Comparison of ENCODE assay signal across 17 cellular contexts in genomic region chr2:192072261-192072660, GRCh38.
DNase-seq lines count a peak whose midpoint lies in the region; ATAC-seq, FAIRE-seq and TF ChIP-seq lines count a peak whose summit lies in the region.
"Had no signal": no experiment of that assay in that cellular context is flagged by ENCODE, and none has a peak within 500 bp of the region (broad histone marks: within the 10 kb centered on the region; RNA-seq: fewer than 3 reads in every experiment).

No MANE protein-coding gene starts in this region.

- H3K4me3 ChIP-seq in GM12878 (no peak overlapping the region), kidney (ENCODE audit: low read length in 2 of 2) (no peak overlapping the region)
- H3K4me3 ChIP-seq: SJSA1 had no signal

- no peak for TF ChIP-seq RAD21 in GM12878 (IDR thresholded peaks at IDR 0.05; ENCODE audit: insufficient read depth, low read depth, low read length)

- no peak overlapping the region for H3K27ac ChIP-seq in GM12878 (ENCODE audit: control insufficient read depth, insufficient read depth)
- H3K27ac ChIP-seq in kidney (ENCODE audit: low read depth in 2 of 2, low read length in 2 of 2): no peak overlapping the region
- H3K27ac ChIP-seq: SJSA1 had no signal

- RAD21 ChIA-PET in GM12878 (lab: Charles Lee; ENCODE audit: unreplicated experiment): no interaction called here

- no peak for DNase-seq in GM12878 (ENCODE audit: low read depth, low spot score)
- no peak for DNase-seq in naive thymus-derived CD8-positive, alpha-beta T cell
- no peak for DNase-seq in NCI-H82 treated with DMSO at 0.1 percent for 48 hours (lab: John Stamatoyannopoulos, UW; ENCODE audit: unreplicated experiment)
- DNase-seq in NCI-H2171 (lab: John Stamatoyannopoulos, UW): no peak
- no peak for DNase-seq in kidney
- DNase-seq: ACHN, AML-193, HFFc6, MM.1S, NCI-H1092 treated with DMSO at 0.1 percent for 48 hours, NCI-H1694, NCI-H2107, NCI-H446 treated with DMSO at 0.1 percent for 48 hours, SW 1271 had no signal

- peak overlapping the region in 2 of 10 donors; percentile 3 to 21 for H3K27ac Mint-ChIP-seq in naive thymus-derived CD8-positive, alpha-beta T cell
- H3K27ac Mint-ChIP-seq: HFFc6 had no signal

- TF ChIP-seq POLR2A in GM12878 (IDR thresholded peaks at IDR 0.05; ENCODE audit: low read depth, low read length): no peak

- H3K4me1 Mint-ChIP-seq in naive thymus-derived CD8-positive, alpha-beta T cell: peaks cover 13 to 30% (median 26%) of the 10 kb centered on the region in 4 donors

- no peak overlapping the region; the same call in 1 of the 2 replicates for H2AFZ ChIP-seq in GM12878 (ENCODE audit: control insufficient read depth, low read depth, low read length)

- intact Hi-C loops in GM12878 (cut with micrococcal nuclease; ENCODE audit: unreplicated experiment) (no loop called here), kidney (cut with DNase I) (no loop called here)

- in situ Hi-C loops in GM12878 (cut with MboI): no loop called here

- H3K4me2 ChIP-seq in GM12878 (ENCODE audit: control insufficient read depth, insufficient read depth): no peak overlapping the region

- TF ChIP-seq CTCF in GM12878 (IDR thresholded peaks at IDR 0.05 in 2 of 3, conservative IDR thresholded peaks at IDR 0.05 in 1 of 3; ENCODE audit: control insufficient read depth in 2 of 3, extremely low read depth in 1 of 3, insufficient read depth in 1 of 3, low read depth in 3 of 3, low read length in 3 of 3): no peak
- TF ChIP-seq CTCF in kidney (IDR thresholded peaks at IDR 0.05; ENCODE audit: borderline replicate concordance, extremely low read depth, insufficient read depth): no peak

- H3K79me2 ChIP-seq in GM12878 (ENCODE audit: control insufficient read depth, insufficient read depth, low read length): no peaks in the 10 kb centered on the region

- H3K4me3 Mint-ChIP-seq in naive thymus-derived CD8-positive, alpha-beta T cell: peak overlapping the region in 8 of 10 donors; percentile 8 to 48 (median 20)
- H3K4me3 Mint-ChIP-seq: HFFc6 had no signal

- no TSS peak for BruUV-seq in GM12878 (replicated peaks; lab: Mats Ljungman, UMichigan)

- ATAC-seq in GM18867 (IDR thresholded peaks at IDR 0.05; ENCODE audit: unreplicated experiment) (peak; percentile 37), HG03432 (IDR thresholded peaks at IDR 0.05; ENCODE audit: unreplicated experiment) (peak; percentile 47), GM12878 (no peak; the same call in none of the 3 replicates)
- peak in 1 of 2 donors; percentile 63 for ATAC-seq in naive thymus-derived CD8-positive, alpha-beta T cell

- H3K36me3 ChIP-seq in GM12878 (ENCODE audit: control insufficient read depth in 2 of 2, insufficient read depth in 2 of 2, low read length in 1 of 2): no peaks in the 10 kb centered on the region
- no peaks in the 10 kb centered on the region for H3K36me3 ChIP-seq in kidney (ENCODE audit: control insufficient read depth in 1 of 2, insufficient read depth in 2 of 2, low read length in 2 of 2)
- H3K36me3 ChIP-seq: SJSA1 had no signal

- CTCF ChIA-PET in GM12878 (lab: Yijun Ruan, JAX): no interaction called here

- no peaks in the 10 kb centered on the region for H3K9me3 Mint-ChIP-seq in naive thymus-derived CD8-positive, alpha-beta T cell
- H3K9me3 Mint-ChIP-seq: HFFc6 had no signal

- POLR2A ChIA-PET in GM12878 (lab: Charles Lee): no interaction called here
- POLR2A ChIA-PET in naive thymus-derived CD8-positive, alpha-beta T cell (lab: Charles Lee): no interaction called here

- H3K27me3 Mint-ChIP-seq in naive thymus-derived CD8-positive, alpha-beta T cell: peaks cover 0 to 1% (median 0%) of the 10 kb centered on the region in 5 donors

- H3K9ac ChIP-seq in GM12878 (ENCODE audit: control insufficient read depth, insufficient read depth, low read length) (no peak overlapping the region), kidney (ENCODE audit: low read length in 2 of 2) (no peak overlapping the region)

- FAIRE-seq in GM12878 (lab: Jason Lieb, UNC) (no peak), kidney (lab: Jason Lieb, UNC) (no peak)

- no peaks in the 10 kb centered on the region for H4K20me1 ChIP-seq in GM12878 (ENCODE audit: control insufficient read depth, insufficient read depth)

- no peak for TF ChIP-seq EP300 in GM12878 (IDR thresholded peaks at IDR 0.05; ENCODE audit: borderline replicate concordance in 1 of 2, control insufficient read depth in 1 of 2, low read depth in 2 of 2, low read length in 2 of 2)

- WGBS in GM12878 (ENCODE audit: insufficient coverage, insufficient replicate concordance, low lambda C conversion rate, missing lambda C conversion rate): 2% methylated on average over 2 of the region's 2 CpGs

- no peaks in the 10 kb centered on the region for H3K27me3 ChIP-seq in GM12878 (replicated peaks in 1 of 2; ENCODE audit: control insufficient read depth in 2 of 2, insufficient read depth in 2 of 2, low read length in 1 of 2)

- no peaks in the 10 kb centered on the region for H3K36me3 Mint-ChIP-seq in naive thymus-derived CD8-positive, alpha-beta T cell

- no peaks in the 10 kb centered on the region for H3K9me3 ChIP-seq in GM12878 (replicated peaks; ENCODE audit: control insufficient read depth, insufficient read depth, low read length)
- no peaks in the 10 kb centered on the region for H3K9me3 ChIP-seq in kidney (ENCODE audit: control insufficient read depth in 1 of 2, low read length in 2 of 2)
- H3K9me3 ChIP-seq: SJSA1 had no signal

- H3K4me1 ChIP-seq in GM12878 (ENCODE audit: control insufficient read depth, insufficient read depth, low read length): no peaks in the 10 kb centered on the region
- no peaks in the 10 kb centered on the region for H3K4me1 ChIP-seq in kidney (ENCODE audit: control insufficient read depth in 1 of 2, insufficient read depth in 1 of 2, low read depth in 1 of 2, low read length in 2 of 2)
- H3K4me1 ChIP-seq: SJSA1 had no signal

- SMC1A ChIA-PET in GM12878 (lab: Charles Lee; ENCODE audit: uncharacterized antibody, unreplicated experiment): interaction anchor here (1.1 to 1.3 kb wide), 3 partner anchors 16 to 201 kb away, joined by 3 to 5 read pairs (median 3); no protein-coding TSS in a partner anchor

TF ChIP-seq in GM12878, 131 proteins besides CTCF, POLR2A, EP300 and RAD21:
- TF ChIP-seq ZNF384 (IDR thresholded peaks at IDR 0.05; ENCODE audit: borderline replicate concordance, low read depth, low read length) (peak; percentile 61; the same call in 1 of the 2 replicates), ESRRA (IDR thresholded peaks at IDR 0.05; ENCODE audit: low read length) (no peak)
